Comparison of ENCODE assay signal across 13 cellular contexts in genomic region chr12:80101126-80101525, GRCh38. TPM values are rescaled to one million over a fixed set of nuclear protein-coding genes. Genes with fewer than 3 reads are reported as not detected.
DNase-seq lines count a peak whose midpoint lies in the region; ATAC-seq and TF ChIP-seq lines count a peak whose summit lies in the region.
"Had no signal": no experiment of that assay in that cellular context is flagged by ENCODE, and none has a peak within 500 bp of the region (broad histone marks: within the 10 kb centered on the region; RNA-seq: fewer than 3 reads in every experiment).

No MANE protein-coding gene starts in this region.

- H3K36me3 ChIP-seq in A673 (ENCODE audit: insufficient read depth, low read length, poor library complexity, severe bottlenecking): no peaks in the 10 kb centered on the region
- no peaks in the 10 kb centered on the region for H3K36me3 ChIP-seq in PC-3 (ENCODE audit: low read depth, low read length)
- H3K36me3 ChIP-seq: spleen had no signal

- H3K27me3 ChIP-seq in A673 (replicated peaks; ENCODE audit: insufficient read depth, low read depth, low read length, poor library complexity) (no peaks in the 10 kb centered on the region), PC-3 (ENCODE audit: low read length) (no peaks in the 10 kb centered on the region)
- H3K27me3 ChIP-seq: spleen had no signal

- H3F3A ChIP-seq in PC-3 (ENCODE audit: low read length, unreplicated experiment): no peaks in the 10 kb centered on the region

- H3K4me3 ChIP-seq in A673 (ENCODE audit: low read depth, low read length, poor library complexity, severe bottlenecking) (no peak overlapping the region), PC-3 (ENCODE audit: low read length) (no peak overlapping the region), fibroblast of mammary gland (ENCODE audit: control insufficient read depth, low read depth, low read length) (no peak overlapping the region)
- H3K4me3 ChIP-seq: spleen had no signal

- H3K9me3 ChIP-seq in A673 (ENCODE audit: low read depth, low read length, poor library complexity, severe bottlenecking) (no peaks in the 10 kb centered on the region), PC-3 (ENCODE audit: low read length) (no peaks in the 10 kb centered on the region)
- H3K9me3 ChIP-seq: spleen had no signal

- intact Hi-C loops in A673 (cut with micrococcal nuclease; ENCODE audit: unreplicated experiment): no loop called here
- intact Hi-C loops in PC-3 (cut with micrococcal nuclease): no loop called here

- no peak overlapping the region for H2AFZ ChIP-seq in PC-3 (ENCODE audit: low read length)

- no peaks in the 10 kb centered on the region for H3K9me2 ChIP-seq in PC-3 (replicated peaks; ENCODE audit: low read length)

- BruUV-seq in A673 (replicated peaks; lab: Mats Ljungman, UMichigan) (no TSS peak), PC-3 (replicated peaks; lab: Mats Ljungman, UMichigan) (no TSS peak)

- H3K27ac ChIP-seq in A673 (ENCODE audit: low read depth, low read length, poor library complexity, severe bottlenecking): no peak overlapping the region
- H3K27ac ChIP-seq in PC-3 (ENCODE audit: low read length): no peak overlapping the region
- H3K27ac ChIP-seq: spleen had no signal

- TF ChIP-seq CTCF in A673 (conservative IDR thresholded peaks at IDR 0.05; ENCODE audit: low read depth, low read length) (no peak), PC-3 (conservative IDR thresholded peaks at IDR 0.05; ENCODE audit: low read depth, low read length) (no peak), fibroblast of mammary gland (conservative IDR thresholded peaks at IDR 0.05; ENCODE audit: control insufficient read depth, insufficient read depth, low read depth, low read length) (no peak), GM20000 (IDR thresholded peaks at IDR 0.05; ENCODE audit: extremely low read depth, missing control alignments) (no peak)

- no peak overlapping the region for H3K4me2 ChIP-seq in PC-3 (ENCODE audit: low read length)

- ATAC-seq in PC-3 (no peak), HG02840 (IDR thresholded peaks at IDR 0.05; ENCODE audit: low FRiP score, unreplicated experiment) (no peak), GM18498 (IDR thresholded peaks at IDR 0.05; ENCODE audit: unreplicated experiment) (no peak)

- CTCF ChIA-PET in A673 (lab: Charles Lee): no interaction called here
- CTCF ChIA-PET in PC-3 (lab: Charles Lee): no interaction called here

- DNase-seq in A673 (ENCODE audit: low spot score) (peak; percentile 21), Kasumi-1 (lab: John Stamatoyannopoulos, UW) (peak; percentile 64 to 74), PC-3 (peak; percentile 21), fibroblast of mammary gland (ENCODE audit: low read depth) (peak; percentile 29), AG08395 (ENCODE audit: low spot score) (no peak), GM20000 (ENCODE audit: low spot score) (no peak)
- DNase-seq: activated naive CD8-positive, alpha-beta T cell treated with anti-CD3 and anti-CD28 coated beads, Interleukin-2, amount 10 ng/mL, durations not matched to agents 7 days and 5 days; NCI-H2081; spleen; SW 1271 had no signal

- H3K79me2 ChIP-seq in PC-3 (ENCODE audit: low read length): no peaks in the 10 kb centered on the region

- H3K4me1 ChIP-seq in A673 (ENCODE audit: insufficient read depth, low read length, poor library complexity, severe bottlenecking): no peaks in the 10 kb centered on the region
- 0 out of 2 replicates have a peak, but pooled peaks cover 5% of the 10 kb centered on the region for H3K4me1 ChIP-seq in PC-3 (ENCODE audit: insufficient read depth, low read length)
- H3K4me1 ChIP-seq: spleen had no signal

- H3K9ac ChIP-seq in PC-3 (ENCODE audit: low read length): no peak overlapping the region

- no peaks in the 10 kb centered on the region for H4K20me1 ChIP-seq in PC-3 (ENCODE audit: low read length)

- POLR2A ChIA-PET in A673 (lab: Charles Lee; ENCODE audit: low non-redundant PET) (no interaction called here), PC-3 (lab: Charles Lee; ENCODE audit: unreplicated experiment) (no interaction called here)

RNA-seq across cellular contexts. Expression of gene OTOGL, which starts 1.8 kb away (rescaled TPM):
- total RNA-seq in A673 (2021) (0.26 and 0.73 TPM in 2 replicates), PC-3 (2014; rRNA removed) (0.44 and 3.1 TPM in 2 replicates)
- total RNA-seq: activated CD8-positive, alpha-beta memory T cell treated with anti-CD3 and anti-CD28 coated beads for 36 hours; activated naive CD8-positive, alpha-beta T cell treated with anti-CD3 and anti-CD28 coated beads, Interleukin-2, amount 10 ng/mL, durations not matched to agents 7 days and 5 days had no signal

Comparison
In these comparisons a context has a peak if more than half of its experiments do, and no peak if none do; other contexts are left out.
1. DNase-seq: peak in A673 (single experiment), Kasumi-1 (2 of 2), PC-3 (single experiment) and fibroblast of mammary gland (single experiment); none in AG08395 (single experiment) and GM20000 (single experiment).